Comparison of ENCODE assay signal across 13 cellular contexts in the genomic region with DNA sequence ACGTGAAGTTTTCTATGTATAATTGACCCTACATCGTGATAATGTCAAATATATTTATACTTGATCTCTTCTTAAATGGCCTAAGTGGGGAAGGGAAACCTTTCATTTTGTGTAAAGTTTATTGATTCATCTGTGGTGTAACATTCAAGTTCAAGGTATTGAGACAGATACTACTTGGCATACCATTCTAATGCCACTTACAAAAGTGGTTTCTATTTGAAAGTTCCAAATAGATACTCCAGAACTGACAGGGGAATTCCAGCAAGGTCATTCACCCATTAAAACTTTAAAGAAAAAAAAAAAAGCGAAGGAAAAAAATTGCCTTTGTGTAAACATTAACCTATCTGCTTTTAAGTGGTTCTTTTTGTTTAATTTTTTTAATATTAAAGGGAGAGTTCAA. TPM values are rescaled to one million over a fixed set of nuclear protein-coding genes. Genes with fewer than 3 reads are reported as not detected.
DNase-seq lines count a peak whose midpoint lies in the region; TF ChIP-seq lines count a peak whose summit lies in the region.
"Had no signal": no experiment of that assay in that cellular context is flagged by ENCODE, and none has a peak within 500 bp of the region (broad histone marks: within the 10 kb centered on the region; RNA-seq: fewer than 3 reads in every experiment).

No MANE protein-coding gene starts in this region.

- no peaks in the 10 kb centered on the region for H3K9me3 ChIP-seq in SK-N-MC (ENCODE audit: low read depth, low read length)
- H3K9me3 ChIP-seq: BLaER1 treated with 17β-estradiol and CSF1 and Interleukin-3, amounts not matched to agents 10 nM and 100 nM; vagina had no signal

- DNase-seq in Calu3 (no peak), SK-N-MC (ENCODE audit: low read depth, low spot score) (no peak), fibroblast of the aortic adventitia (ENCODE audit: low read depth) (peak; percentile 31), LoVo (ENCODE audit: low spot score) (no peak), activated gamma-delta T cell (lab: John Stamatoyannopoulos, UW) (no peak), NCI-H2227 treated with DMSO at 0.1 percent for 48 hours (lab: John Stamatoyannopoulos, UW) (no peak)
- DNase-seq in activated naive CD4-positive, alpha-beta T cell (lab: John Stamatoyannopoulos, UW), result no peak
- DNase-seq: activated naive CD4-positive, alpha-beta T cell treated with anti-CD3 and anti-CD28 coated beads for 36 hours; glutamatergic neuron; T-cell had no signal

- H3K4me3 ChIP-seq in SK-N-MC, result no peak overlapping the region
- H3K4me3 ChIP-seq in fibroblast of the aortic adventitia (ENCODE audit: low read depth, low read length), result no peak overlapping the region
- H3K4me3 ChIP-seq: vagina had no signal

- TF ChIP-seq CTCF in Calu3 (IDR thresholded peaks at IDR 0.05; ENCODE audit: unreplicated experiment) (no peak), fibroblast of the aortic adventitia (IDR thresholded peaks at IDR 0.05; ENCODE audit: insufficient read depth, low read length) (no peak), nephron (IDR thresholded peaks at IDR 0.05; ENCODE audit: unreplicated experiment in 3 of 3) (no peak)

- H3K9me3 Mint-ChIP-seq in Calu3 (ENCODE audit: low read depth, unreplicated experiment), result no peaks in the 10 kb centered on the region
- H3K9me3 Mint-ChIP-seq in nephron, result no peaks in the 10 kb centered on the region
- H3K9me3 Mint-ChIP-seq: activated naive CD4-positive, alpha-beta T cell treated with anti-CD3 and anti-CD28 coated beads for 36 hours; T-cell had no signal

- H3K4me1 Mint-ChIP-seq in Calu3 (ENCODE audit: low read depth, unreplicated experiment) (peaks cover 59% of the 10 kb centered on the region), nephron (no peaks in the 10 kb centered on the region)

- peaks cover 16% of the 10 kb centered on the region for H3K36me3 Mint-ChIP-seq in Calu3 (ENCODE audit: insufficient read depth, unreplicated experiment)
- no peaks in the 10 kb centered on the region for H3K36me3 Mint-ChIP-seq in nephron (ENCODE audit: low read depth)
- H3K36me3 Mint-ChIP-seq: T-cell had no signal

- no peaks in the 10 kb centered on the region for H3K36me3 ChIP-seq in SK-N-MC (ENCODE audit: insufficient read depth, low read length)
- H3K36me3 ChIP-seq: BLaER1 treated with 17β-estradiol and CSF1 and Interleukin-3, amounts not matched to agents 10 nM and 100 nM; vagina had no signal

- intact Hi-C loops in Calu3 (cut with micrococcal nuclease; ENCODE audit: unreplicated experiment), result loop anchor here (1.0 to 5.0 kb wide), 3 partner anchors 9 to 35 kb away; no protein-coding TSS in a partner anchor

- H3K27me3 Mint-ChIP-seq in Calu3 (ENCODE audit: unreplicated experiment) (no peaks in the 10 kb centered on the region), nephron (ENCODE audit: low read depth) (no peaks in the 10 kb centered on the region)
- H3K27me3 Mint-ChIP-seq: T-cell had no signal

- H3K4me3 Mint-ChIP-seq in Calu3 (ENCODE audit: low read depth, unreplicated experiment), result peak overlapping the region; percentile 40
- no peak overlapping the region for H3K4me3 Mint-ChIP-seq in nephron
- H3K4me3 Mint-ChIP-seq: activated naive CD4-positive, alpha-beta T cell treated with anti-CD3 and anti-CD28 coated beads for 36 hours; T-cell had no signal

- BruUV-seq in Calu3 (replicated peaks; lab: Mats Ljungman, UMichigan), result TSS peak; percentile 95

- peak overlapping the region; percentile 93 for H3K27ac ChIP-seq in SK-N-MC
- H3K27ac ChIP-seq: vagina had no signal

- H3K9ac ChIP-seq in SK-N-MC (ENCODE audit: insufficient read length), result no peak overlapping the region

- CTCF ChIA-PET in Calu3 (lab: Charles Lee), result interaction anchor here (0.6 to 1.3 kb wide), 6 partner anchors 9 to 25 kb away, joined by 3 to 6 read pairs (median 4); no protein-coding TSS in a partner anchor

- H3K27ac Mint-ChIP-seq in Calu3 (ENCODE audit: unreplicated experiment) (peak overlapping the region; percentile 93), nephron (peak overlapping the region; percentile 39 to 84 (median 80))
- H3K27ac Mint-ChIP-seq: activated naive CD4-positive, alpha-beta T cell treated with anti-CD3 and anti-CD28 coated beads for 36 hours; T-cell had no signal

RNA-seq across cellular contexts. Expression of gene MAP3K13, which starts 45.3 kb away (rescaled TPM):
- 102 and 114 TPM in 2 replicates for total RNA-seq in Calu3 (2022)
- total RNA-seq in fibroblast of the aortic adventitia (ENCODE audit: low replicate concordance), result 13.0 and 21.9 TPM in 2 replicates
